Comparison of ENCODE assay signal across 11 cellular contexts in the genomic region with DNA sequence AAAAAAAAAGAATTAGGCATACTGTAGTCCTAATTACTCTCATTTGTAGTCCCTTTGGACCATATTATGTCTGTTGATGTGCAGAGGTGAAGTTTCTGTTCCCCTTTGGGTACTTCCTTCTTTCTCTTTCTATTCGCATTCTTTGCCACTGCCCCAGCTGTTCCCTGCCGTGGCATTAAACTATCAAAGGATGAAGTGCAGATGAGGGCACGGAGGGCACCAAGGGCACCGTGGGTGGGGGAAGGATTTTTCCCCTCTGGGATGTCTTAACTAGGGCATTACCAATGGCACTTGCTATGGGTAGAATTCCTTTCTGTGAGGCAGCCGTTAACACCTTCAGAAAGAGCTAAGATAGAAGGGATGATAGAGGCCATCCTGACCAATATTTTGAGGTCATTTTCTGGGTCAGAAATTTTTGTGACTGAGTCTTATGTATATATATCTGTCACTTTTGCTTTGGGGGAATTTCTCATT. TPM values are rescaled to one million over a fixed set of nuclear protein-coding genes. Genes with fewer than 3 reads are reported as not detected.
A peak's percentile ranks its signal among the peaks of the same experiment; 100 is the strongest.
DNase-seq lines count a peak whose midpoint lies in the region; ATAC-seq and TF ChIP-seq lines count a peak whose summit lies in the region.
"Had no signal": no experiment of that assay in that cellular context is flagged by ENCODE, and none has a peak within 500 bp of the region (broad histone marks: within the 10 kb centered on the region; RNA-seq: fewer than 3 reads in every experiment).

No MANE protein-coding gene starts in this region.

- in situ Hi-C loops in transverse colon (cut with MboI; ENCODE audit: low pct_ligation_motif_present in 1 of 4, low pct_unique_long_range_greater_than_20kb in 1 of 4, low sequenced_read_pairs in 3 of 4): no loop called here

- DNase-seq in activated T-cell treated with anti-CD3 and anti-CD28 coated beads, Interleukin-2, amount 50 U/mL, for 72 hours: no peak
- DNase-seq in activated T-cell treated with anti-CD3 and anti-CD28 coated beads for 4 hours (no peak), RPMI8226 (peak; percentile 89), transverse colon (peak; percentile 50), posterior cingulate gyrus (no peak), DMS 273 (lab: John Stamatoyannopoulos, UW; ENCODE audit: unreplicated experiment) (no peak), heart right ventricle (no peak)
- DNase-seq: ovary, upper lobe of left lung had no signal

- no peaks in the 10 kb centered on the region for H3K36me3 ChIP-seq in transverse colon
- no peaks in the 10 kb centered on the region for H3K36me3 ChIP-seq in heart right ventricle
- H3K36me3 ChIP-seq: esophagus muscularis mucosa, ovary, upper lobe of left lung had no signal

- peaks cover 45% of the 10 kb centered on the region for H3K4me1 Mint-ChIP-seq in activated T-cell treated with anti-CD3 and anti-CD28 coated beads, Interleukin-2, amount 50 U/mL, for 72 hours (ENCODE audit: low read depth)

- peak overlapping the region in 1 of 4 donors; percentile 22 for H3K27ac ChIP-seq in transverse colon
- H3K27ac ChIP-seq in heart right ventricle: no peak overlapping the region
- H3K27ac ChIP-seq: esophagus muscularis mucosa, ovary, upper lobe of left lung had no signal

- no peak for TF ChIP-seq POLR2A in transverse colon (IDR thresholded peaks at IDR 0.05)

- H3K27me3 Mint-ChIP-seq in activated T-cell treated with anti-CD3 and anti-CD28 coated beads, Interleukin-2, amount 50 U/mL, for 72 hours (ENCODE audit: low read depth): peaks cover 22% of the 10 kb centered on the region

- H3K27ac Mint-ChIP-seq in activated T-cell treated with anti-CD3 and anti-CD28 coated beads, Interleukin-2, amount 50 U/mL, for 72 hours: no peak overlapping the region

- TF ChIP-seq EP300 in transverse colon (IDR thresholded peaks at IDR 0.05; ENCODE audit: low read depth): no peak

- H3K9me3 Mint-ChIP-seq in activated T-cell treated with anti-CD3 and anti-CD28 coated beads, Interleukin-2, amount 50 U/mL, for 72 hours: no peaks in the 10 kb centered on the region

- TF ChIP-seq CTCF in transverse colon (IDR thresholded peaks at IDR 0.05): no peak
- TF ChIP-seq CTCF in heart right ventricle (IDR thresholded peaks at IDR 0.05): no peak

- H3K27me3 ChIP-seq in transverse colon (no peaks in the 10 kb centered on the region), heart right ventricle (no peaks in the 10 kb centered on the region)
- H3K27me3 ChIP-seq: esophagus muscularis mucosa, ovary, upper lobe of left lung had no signal

- H3K9me3 ChIP-seq in transverse colon (no peaks in the 10 kb centered on the region), heart right ventricle (no peaks in the 10 kb centered on the region)
- H3K9me3 ChIP-seq: esophagus muscularis mucosa, ovary, upper lobe of left lung had no signal

- H3K4me1 ChIP-seq in transverse colon (peaks cover 6 to 28% (median 13%) of the 10 kb centered on the region in 4 donors), heart right ventricle (peaks cover 7 to 34% (median 16%) of the 10 kb centered on the region in 9 donors)

- intact Hi-C loops in transverse colon (cut with DNase I; ENCODE audit: low total_unique reads): no loop called here
- intact Hi-C loops in posterior cingulate gyrus (cut with DNase I): no loop called here
- intact Hi-C loops in heart right ventricle (cut with DNase I): no loop called here

- ATAC-seq in activated T-cell treated with anti-CD3 and anti-CD28 coated beads, Interleukin-2, amount 50 U/mL, for 72 hours (replicated peaks in 1 of 2): peak in 1 of 2 donors; percentile 27
- peak; percentile 67 for ATAC-seq in HG03025 (IDR thresholded peaks at IDR 0.05; ENCODE audit: low FRiP score, unreplicated experiment)
- ATAC-seq in heart right ventricle: no peak

- H3K4me3 Mint-ChIP-seq in activated T-cell treated with anti-CD3 and anti-CD28 coated beads, Interleukin-2, amount 50 U/mL, for 72 hours: peak overlapping the region; percentile 40 to 65

- H3K4me3 ChIP-seq in transverse colon (no peak overlapping the region), heart right ventricle (no peak overlapping the region)
- H3K4me3 ChIP-seq: esophagus muscularis mucosa, ovary, upper lobe of left lung had no signal

- WGBS in transverse colon (ENCODE audit: low coverage in 1 of 2), 2 donors: 40 to 46% methylated on average over 1 to 5 of the region's 5 CpGs
- 55 to 69% methylated on average over 5 of the region's 5 CpGs for WGBS in heart right ventricle, 2 donors

- no peaks in the 10 kb centered on the region for H3K36me3 Mint-ChIP-seq in activated T-cell treated with anti-CD3 and anti-CD28 coated beads, Interleukin-2, amount 50 U/mL, for 72 hours (ENCODE audit: insufficient read depth in 2 of 2)

RNA-seq across cellular contexts. Expression of gene MAPKAPK2, which starts 4.9 kb away (rescaled TPM):
- total RNA-seq in activated T-cell treated with anti-CD3 and anti-CD28 coated beads, Interleukin-2, amount 50 U/mL, for 72 hours: 100 to 1,000 TPM; 101 to 102 TPM
- total RNA-seq in transverse colon (10 to 100 TPM; 47.0 to 74.8 (median 52.2) TPM), heart right ventricle (100 to 1,000 TPM; 169 to 323 (median 224) TPM)
- polyA plus RNA-seq in heart right ventricle: 100 to 1,000 TPM; 101 to 144 TPM

RNA-seq across cellular contexts. Expression of gene DYRK3, which starts 44.4 kb away (rescaled TPM):
- total RNA-seq in activated T-cell treated with anti-CD3 and anti-CD28 coated beads, Interleukin-2, amount 50 U/mL, for 72 hours: 1 to 10 TPM; 5.9 to 8.7 TPM
- total RNA-seq in transverse colon: 1 to 10 TPM in 2 of 4 donors, not detected in 2; 1.6 to 3.2 TPM
- total RNA-seq in heart right ventricle: 10 to 100 TPM; 10.4 to 27.9 (median 20.8) TPM
- 10 to 100 TPM in 1 of 2 donors, 1 to 10 TPM in 1; 4.1 to 31.1 TPM for polyA plus RNA-seq in heart right ventricle

Comparison
In these comparisons a context has a peak if more than half of its experiments do, and no peak if none do; other contexts are left out.
1. DNase-seq: peak in RPMI8226 (single experiment) and transverse colon (single experiment); none in activated T-cell treated with anti-CD3 and anti-CD28 coated beads, Interleukin-2, amount 50 U/mL, for 72 hours (0 of 2), activated T-cell treated with anti-CD3 and anti-CD28 coated beads for 4 hours (single experiment), posterior cingulate gyrus (0 of 10), DMS 273 (single experiment) and heart right ventricle (0 of 2).